In the genomic region with DNA sequence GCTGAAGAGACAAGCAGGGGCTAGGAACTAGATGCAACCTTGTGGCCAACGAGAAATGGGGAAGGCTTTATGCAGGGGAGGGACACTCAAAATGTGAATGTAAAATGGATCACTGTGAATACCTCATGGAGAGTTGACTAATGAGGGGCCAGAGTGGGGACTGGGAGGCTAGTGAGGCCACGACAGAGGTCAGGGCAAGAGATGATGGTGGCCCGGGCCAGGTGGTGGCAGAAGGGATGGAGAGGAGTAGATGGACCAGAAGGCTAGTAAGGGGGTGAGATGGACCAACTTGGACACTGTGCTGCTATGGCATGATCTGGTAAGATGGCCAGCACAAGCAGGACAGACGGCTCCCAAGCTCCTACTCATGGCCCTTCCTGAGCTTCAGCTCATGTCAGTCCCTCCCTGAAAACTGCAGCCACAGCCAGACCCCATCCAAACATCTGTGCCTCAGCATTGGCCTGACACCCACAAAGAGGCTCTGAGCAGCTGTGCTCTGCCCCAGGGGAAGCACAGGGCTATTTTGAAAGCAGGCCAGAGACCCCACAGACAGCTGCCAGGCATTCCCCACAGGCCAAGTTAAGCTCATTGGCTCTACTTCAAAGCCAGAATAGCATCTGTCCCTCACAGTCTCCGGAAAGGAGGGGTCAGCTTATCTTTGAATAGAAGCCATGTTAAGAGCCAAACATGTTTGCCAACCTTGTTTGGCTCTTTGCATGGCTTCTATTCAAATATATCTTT, we compare ENCODE assay signal across 12 cellular contexts. TPM values are rescaled to one million over a fixed set of nuclear protein-coding genes. Genes with fewer than 3 reads are reported as not detected.
DNase-seq lines count a peak whose midpoint lies in the region; ATAC-seq and TF ChIP-seq lines count a peak whose summit lies in the region.
"Had no signal": no experiment of that assay in that cellular context is flagged by ENCODE, and none has a peak within 500 bp of the region (broad histone marks: within the 10 kb centered on the region; RNA-seq: fewer than 3 reads in every experiment).

No MANE protein-coding gene starts in this region.

- H3K27ac ChIP-seq in OCI-LY7 (ENCODE audit: low read depth, low read length, poor library complexity, severe bottlenecking) (peak overlapping the region; percentile 91), left ventricle myocardium inferior (replicated peaks) (peak overlapping the region; percentile 78), left lung (no peak overlapping the region)
- H3K27ac ChIP-seq: brain microvascular endothelial cell had no signal

- intact Hi-C loops in OCI-LY7 (cut with micrococcal nuclease; ENCODE audit: unreplicated experiment): loop anchor here (10.0 kb wide), 1 partner anchor 289 kb away; a partner anchor contains a TSS
- intact Hi-C loops in left ventricle myocardium inferior (cut with micrococcal nuclease): no loop called here
- intact Hi-C loops in left lung (cut with DNase I): no loop called here

- POLR2A ChIA-PET in OCI-LY7 (lab: Charles Lee): interaction anchor here (0.6 to 3.0 kb wide), 11 partner anchors 9 to 892 kb away, joined by 3 to 12 read pairs (median 4); no protein-coding TSS in a partner anchor

- H3K27me3 ChIP-seq in left ventricle myocardium inferior (ENCODE audit: low read depth): no peaks in the 10 kb centered on the region
- H3K27me3 ChIP-seq in left lung: no peaks in the 10 kb centered on the region
- H3K27me3 ChIP-seq: brain microvascular endothelial cell, upper lobe of left lung had no signal

- TF ChIP-seq CTCF in OCI-LY7 (conservative IDR thresholded peaks at IDR 0.05; ENCODE audit: low read length): no peak
- TF ChIP-seq CTCF in left ventricle myocardium inferior (IDR thresholded peaks at IDR 0.05; ENCODE audit: borderline replicate concordance): no peak
- no peak for TF ChIP-seq CTCF in left lung (IDR thresholded peaks at IDR 0.05)

- H3K4me3 ChIP-seq in OCI-LY7 (ENCODE audit: low read depth, low read length, poor library complexity, severe bottlenecking): peak overlapping the region; percentile 27
- no peak overlapping the region for H3K4me3 ChIP-seq in left ventricle myocardium inferior
- no peak overlapping the region for H3K4me3 ChIP-seq in left lung
- H3K4me3 ChIP-seq: upper lobe of left lung had no signal

- CTCF ChIA-PET in OCI-LY7 (lab: Charles Lee; ENCODE audit: unreplicated experiment): interaction anchor here (0.9 to 1.4 kb wide), 2 partner anchors 15 to 31 kb away, joined by 4 to 5 read pairs; no protein-coding TSS in a partner anchor

- H4K20me1 ChIP-seq in OCI-LY7 (ENCODE audit: insufficient read depth, low read length): no peaks in the 10 kb centered on the region

- no TSS peak for BruUV-seq in OCI-LY7 (replicated peaks; lab: Mats Ljungman, UMichigan)

- H3K4me1 ChIP-seq in OCI-LY7 (ENCODE audit: insufficient read depth, low read length, poor library complexity, severe bottlenecking): peaks cover 98% of the 10 kb centered on the region
- H3K4me1 ChIP-seq in left ventricle myocardium inferior: peaks cover 72% of the 10 kb centered on the region
- no peaks in the 10 kb centered on the region for H3K4me1 ChIP-seq in left lung

- H3K9me3 ChIP-seq in OCI-LY7 (ENCODE audit: low read length) (no peaks in the 10 kb centered on the region), left ventricle myocardium inferior (replicated peaks) (no peaks in the 10 kb centered on the region), left lung (no peaks in the 10 kb centered on the region)
- H3K9me3 ChIP-seq: upper lobe of left lung had no signal

- no peaks in the 10 kb centered on the region for H3K79me2 ChIP-seq in OCI-LY7 (ENCODE audit: insufficient read depth, low read depth, low read length)

- ATAC-seq in HG02763 (IDR thresholded peaks at IDR 0.05; ENCODE audit: unreplicated experiment) (peak; percentile 51), left lung (no peak), GM18498 (IDR thresholded peaks at IDR 0.05; ENCODE audit: unreplicated experiment) (no peak), GM18870 (IDR thresholded peaks at IDR 0.05; ENCODE audit: unreplicated experiment) (no peak)

- peak overlapping the region; percentile 64 for H3K4me2 ChIP-seq in OCI-LY7 (ENCODE audit: low read length)

- H3K9me2 ChIP-seq in OCI-LY7 (ENCODE audit: insufficient read depth, low read length): no peaks in the 10 kb centered on the region

- H2AFZ ChIP-seq in OCI-LY7 (ENCODE audit: low read length): peak overlapping the region; percentile 63; the same call in 1 of the 2 replicates

- DNase-seq in D341Med (ENCODE audit: low spot score) (peak; percentile 83), OCI-LY7 (ENCODE audit: low spot score) (peak; percentile 94), left ventricle myocardium inferior (peak; percentile 41), left lung (no peak)
- DNase-seq in activated T-cell treated with anti-CD3 and anti-CD28 coated beads, Interleukin-2, amount 50 U/mL, for 1 hour: no peak
- DNase-seq: brain microvascular endothelial cell, KG1, posterior cingulate gyrus, upper lobe of left lung had no signal

- H3K36me3 ChIP-seq in OCI-LY7 (ENCODE audit: insufficient read depth, low read length): no peaks in the 10 kb centered on the region
- H3K36me3 ChIP-seq in left ventricle myocardium inferior: peaks cover 78% of the 10 kb centered on the region
- H3K36me3 ChIP-seq in left lung: peaks cover 0 to 41% of the 10 kb centered on the region in 2 donors

RNA-seq across cellular contexts. Expression of a gene that starts 22.1 kb away (rescaled TPM):
- total RNA-seq in OCI-LY7 (2014; rRNA removed; shearing (Covaris generic)): 7.2 and 8.9 TPM in 2 replicates
- total RNA-seq in OCI-LY7 (2022) (0.32 and 0.33 TPM in 2 replicates), left ventricle myocardium inferior (80.5 TPM), left lung (10 to 100 TPM; 58.5 to 81.9 TPM)

RNA-seq across cellular contexts. Expression of a gene that starts 51.9 kb away (rescaled TPM):
- total RNA-seq in OCI-LY7 (2014; rRNA removed; shearing (Covaris generic)): not detected in 2 replicates
- not detected in 2 replicates for total RNA-seq in OCI-LY7 (2022)
- 4.8 TPM for total RNA-seq in left ventricle myocardium inferior
- 10 to 100 TPM in 1 of 2 donors, 1 to 10 TPM in 1; 7.7 to 13.5 TPM for total RNA-seq in left lung

Comparison
In these comparisons a context has a peak if more than half of its experiments do, and no peak if none do; other contexts are left out.
1. DNase-seq: peak in D341Med (single experiment), OCI-LY7 (single experiment) and left ventricle myocardium inferior (single experiment); none in left lung (0 of 2) and activated T-cell treated with anti-CD3 and anti-CD28 coated beads, Interleukin-2, amount 50 U/mL, for 1 hour (single experiment).
2. H3K27ac ChIP-seq: peak in OCI-LY7 (single experiment) and left ventricle myocardium inferior (single experiment); none in left lung (0 of 2).